37 cellular contexts compared by ENCODE assay signal in the genomic region with DNA sequence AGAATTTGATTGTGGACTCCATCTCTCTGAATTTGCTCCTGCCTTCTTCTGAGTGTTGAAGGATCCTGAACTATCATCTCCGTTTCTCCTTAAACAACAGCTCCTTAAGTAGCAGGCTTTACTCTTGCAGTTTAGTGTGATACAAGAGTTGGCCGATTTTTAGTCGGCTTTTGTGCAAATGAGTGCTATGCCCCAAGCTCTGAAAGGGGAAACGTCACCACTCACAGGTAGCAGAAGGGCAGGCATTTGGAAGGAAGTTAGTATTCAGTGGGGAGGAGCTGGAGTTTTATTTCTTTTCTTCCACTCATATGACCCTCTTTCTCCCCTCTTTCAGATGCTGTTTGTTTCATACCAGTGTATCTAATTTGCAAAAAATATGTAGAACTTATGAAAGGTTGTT. TPM values are rescaled to one million over a fixed set of nuclear protein-coding genes. Genes with fewer than 3 reads are reported as not detected.
"Had no signal": no experiment of that assay in that cellular context is flagged by ENCODE, and none has a peak within 500 bp of the region (broad histone marks: within the 10 kb centered on the region; RNA-seq: fewer than 3 reads in every experiment).

No MANE protein-coding gene starts in this region.

- H3K27me3 ChIP-seq: adrenal gland, body of pancreas, breast epithelium, SJCRH30 had no signal

- ATAC-seq: activated naive CD4-positive, alpha-beta T cell treated with anti-CD3 and anti-CD28 coated beads, Interleukin-2, amount 50 U/mL, for 72 hours; body of pancreas; Panc1 had no signal

- H3K9me3 Mint-ChIP-seq: activated CD4-positive, alpha-beta memory T cell treated with anti-CD3 and anti-CD28 coated beads, Interleukin-2, amount 10 ng/mL, durations not matched to agents 7 days and 5 days; activated naive CD4-positive, alpha-beta T cell treated with anti-CD3 and anti-CD28 coated beads for 36 hours; activated naive CD4-positive, alpha-beta T cell treated with anti-CD3 and anti-CD28 coated beads, Interleukin-2, amount 50 U/mL, for 72 hours; activated T-helper 2 cell treated with anti-CD3 and anti-CD28 coated beads, Interferon-gamma antibody, Interleukin-2, Interleukin-4, amounts not matched to agents 10 μg/mL and 5 μg/mL and 100 μg/mL, durations not matched to agents 14 hours and 24 hours and 36 hours had no signal

- H3K9me3 ChIP-seq: adrenal gland, body of pancreas, breast epithelium, SJCRH30 had no signal

- H3K27ac Mint-ChIP-seq: activated CD4-positive, alpha-beta memory T cell treated with anti-CD3 and anti-CD28 coated beads, Interleukin-2, amount 10 ng/mL, durations not matched to agents 7 days and 5 days; activated naive CD4-positive, alpha-beta T cell treated with anti-CD3 and anti-CD28 coated beads for 36 hours; activated naive CD4-positive, alpha-beta T cell treated with anti-CD3 and anti-CD28 coated beads, Interleukin-2, amount 50 U/mL, for 72 hours; activated T-helper 2 cell treated with anti-CD3 and anti-CD28 coated beads, Interferon-gamma antibody, Interleukin-2, Interleukin-4, amounts not matched to agents 10 μg/mL and 5 μg/mL and 100 μg/mL, durations not matched to agents 14 hours and 24 hours and 36 hours had no signal

- H3K27ac ChIP-seq: adrenal gland, body of pancreas, breast epithelium, SJCRH30, SK-N-MC, WERI-Rb-1 had no signal

- H3K4me3 Mint-ChIP-seq: activated CD4-positive, alpha-beta memory T cell treated with anti-CD3 and anti-CD28 coated beads, Interleukin-2, amount 10 ng/mL, durations not matched to agents 7 days and 5 days; activated naive CD4-positive, alpha-beta T cell treated with anti-CD3 and anti-CD28 coated beads for 36 hours had no signal

- H3K36me3 Mint-ChIP-seq: activated naive CD4-positive, alpha-beta T cell treated with anti-CD3 and anti-CD28 coated beads, Interleukin-2, amount 50 U/mL, for 72 hours had no signal

- H3K4me1 Mint-ChIP-seq: activated CD4-positive, alpha-beta memory T cell treated with anti-CD3 and anti-CD28 coated beads, Interleukin-2, amount 10 ng/mL, durations not matched to agents 7 days and 5 days had no signal

- H3K4me1 ChIP-seq: adrenal gland, body of pancreas, breast epithelium, SJCRH30 had no signal

- DNase-seq: activated CD4-positive, alpha-beta memory T cell treated with anti-CD3 and anti-CD28 coated beads, Interleukin-2, amount 10 ng/mL, durations not matched to agents 7 days and 5 days; activated CD4-positive, alpha-beta T cell treated with anti-CD3 and anti-CD28 coated beads for 1 hour; activated CD4-positive, alpha-beta T cell treated with anti-CD3 and anti-CD28 coated beads for 48 hours; activated CD4-positive, CD25-positive, alpha-beta regulatory T cell; activated gamma-delta T cell treated with Interleukin-2 at 50 U/mL for 16 hours; activated naive CD4-positive, alpha-beta T cell treated with anti-CD3 and anti-CD28 coated beads for 36 hours; activated T-cell treated with anti-CD3 and anti-CD28 coated beads, Interleukin-2, amount 50 U/mL, for 1 hour; adrenal gland; body of pancreas; caudate nucleus; cerebellar nuclear complex; NCI-H1092 treated with DMSO at 0.1 percent for 48 hours; NCI-H1417; NCI-H146; NCI-H187; NCI-H2029 treated with DMSO at 0.1 percent for 48 hours; NCI-H2107; NCI-H2171; NCI-H510A; NCI-H526; NCI-H748 treated with DMSO at 0.1 percent for 48 hours; NK-92 treated with Interleukin-12 subunit alpha and Interleukin-12 subunit beta, amount 100 ng/mL, for 24 hours; SHP77; SJCRH30; T1000; WERI-Rb-1 had no signal

- H3K36me3 ChIP-seq: adrenal gland, breast epithelium, SJCRH30, WERI-Rb-1 had no signal

- H3K4me3 ChIP-seq: adrenal gland, body of pancreas, breast epithelium, SJCRH30, SK-N-MC had no signal

RNA-seq across cellular contexts. Expression of gene LRRC10, which starts 36.5 kb away (rescaled TPM):
- total RNA-seq: activated CD4-positive, alpha-beta memory T cell treated with anti-CD3 and anti-CD28 coated beads, Interleukin-2, amount 10 ng/mL, durations not matched to agents 7 days and 5 days; activated CD8-positive, alpha-beta memory T cell treated with anti-CD3 and anti-CD28 coated beads for 36 hours; activated naive CD4-positive, alpha-beta T cell treated with anti-CD3 and anti-CD28 coated beads for 36 hours; activated naive CD4-positive, alpha-beta T cell treated with anti-CD3 and anti-CD28 coated beads, Interleukin-2, amount 50 U/mL, for 72 hours; activated T-helper 2 cell treated with anti-CD3 and anti-CD28 coated beads, Interferon-gamma antibody, Interleukin-2, Interleukin-4, amounts not matched to agents 10 μg/mL and 5 μg/mL and 100 μg/mL, durations not matched to agents 14 hours and 24 hours and 36 hours; adrenal gland; astrocyte; body of pancreas; breast epithelium; LHCN-M2; RPMI7951; SJCRH30; T-helper 1 cell treated with Interleukin-12 subunit alpha and Interleukin-12 subunit beta and Interleukin-4 antibody, amounts not matched to agents 30 ng/mL and 1 ng/mL, for 36 hours; T-helper 2 cell treated with Interferon-gamma antibody and Interleukin-4, amounts not matched to agents 100 ng/mL and 5 ng/mL, for 36 hours had no signal
- polyA plus RNA-seq: adrenal gland had no signal

RNA-seq across cellular contexts. Expression of gene BEST3, which starts 51.9 kb away (rescaled TPM):
- total RNA-seq: activated CD4-positive, alpha-beta memory T cell treated with anti-CD3 and anti-CD28 coated beads, Interleukin-2, amount 10 ng/mL, durations not matched to agents 7 days and 5 days; activated CD8-positive, alpha-beta memory T cell treated with anti-CD3 and anti-CD28 coated beads for 36 hours; activated naive CD4-positive, alpha-beta T cell treated with anti-CD3 and anti-CD28 coated beads for 36 hours; activated naive CD4-positive, alpha-beta T cell treated with anti-CD3 and anti-CD28 coated beads, Interleukin-2, amount 50 U/mL, for 72 hours; activated T-helper 2 cell treated with anti-CD3 and anti-CD28 coated beads, Interferon-gamma antibody, Interleukin-2, Interleukin-4, amounts not matched to agents 10 μg/mL and 5 μg/mL and 100 μg/mL, durations not matched to agents 14 hours and 24 hours and 36 hours; RPMI7951; SJCRH30; T-helper 1 cell treated with Interleukin-12 subunit alpha and Interleukin-12 subunit beta and Interleukin-4 antibody, amounts not matched to agents 30 ng/mL and 1 ng/mL, for 36 hours; T-helper 2 cell treated with Interferon-gamma antibody and Interleukin-4, amounts not matched to agents 100 ng/mL and 5 ng/mL, for 36 hours had no signal
